Comparison of ENCODE assay signal across 20 cellular contexts in genomic region chr4:76943129-76943620, GRCh38. TPM values are rescaled to one million over a fixed set of nuclear protein-coding genes. Genes with fewer than 3 reads are reported as not detected.
DNase-seq lines count a peak whose midpoint lies in the region; ATAC-seq, FAIRE-seq and TF ChIP-seq lines count a peak whose summit lies in the region.
"Had no signal": no experiment of that assay in that cellular context is flagged by ENCODE, and none has a peak within 500 bp of the region (broad histone marks: within the 10 kb centered on the region; RNA-seq: fewer than 3 reads in every experiment).

No MANE protein-coding gene starts in this region.

- TF ChIP-seq CTCF in bronchial epithelial cell (IDR thresholded peaks at IDR 0.05; ENCODE audit: insufficient read depth, low read length, severe bottlenecking), result no peak

- no peak for FAIRE-seq in bronchial epithelial cell (lab: Jason Lieb, UNC)

- DNase-seq in EH (ENCODE audit: low read depth), result peak; percentile 80
- DNase-seq in M059J (ENCODE audit: low read depth), result peak; percentile 75
- DNase-seq in bronchial epithelial cell (ENCODE audit: low read depth), result peak; percentile 84
- DNase-seq in non-pigmented ciliary epithelial cell (ENCODE audit: low read depth), result peak; percentile 55
- DNase-seq in NCI-H1092 (lab: John Stamatoyannopoulos, UW), result no peak
- DNase-seq in middle frontal gyrus (ENCODE audit: extremely low spot score, low spot score), result no peak
- DNase-seq: activated CD4-positive, alpha-beta memory T cell treated with anti-CD3 and anti-CD28 coated beads for 36 hours; activated naive CD8-positive, alpha-beta T cell treated with anti-CD3 and anti-CD28 coated beads, Interleukin-2, amount 10 ng/mL, durations not matched to agents 7 days and 5 days; activated T-cell treated with anti-CD3 and anti-CD28 coated beads, Interleukin-2, amount 50 U/mL, for 48 hours; immature natural killer cell; NCI-H1092 treated with DMSO at 0.1 percent for 48 hours; NCI-H2171; NCI-H774; sigmoid colon; stimulated activated CD4-positive, alpha-beta T cell treated with anti-CD3 and anti-CD28 coated beads, Interleukin-2, amount 100 ng/mL, for 48 hours had no signal

- no peaks in the 10 kb centered on the region for H3K36me3 ChIP-seq in bronchial epithelial cell (ENCODE audit: control insufficient read depth, insufficient read depth, low read length)
- H3K36me3 ChIP-seq: sigmoid colon had no signal

- no peaks in the 10 kb centered on the region for H3K27me3 ChIP-seq in bronchial epithelial cell (ENCODE audit: control insufficient read depth, insufficient read depth, low read length)
- H3K27me3 ChIP-seq: BLaER1 treated with 17β-estradiol and CSF1 and Interleukin-3, amounts not matched to agents 10 nM and 100 nM; sigmoid colon had no signal

- ATAC-seq in GM19328 (IDR thresholded peaks at IDR 0.05; ENCODE audit: unreplicated experiment), result no peak
- ATAC-seq: Panc1 had no signal

- H3K4me3 ChIP-seq in bronchial epithelial cell (ENCODE audit: low read depth, low read length), result no peak overlapping the region
- H3K4me3 ChIP-seq: BLaER1 treated with 17β-estradiol and CSF1 and Interleukin-3, amounts not matched to agents 10 nM and 100 nM; neural progenitor cell; sigmoid colon had no signal

RNA-seq across cellular contexts. Expression of gene SEPTIN11, which starts 6.4 kb away (rescaled TPM):
- total RNA-seq in M059J (2014; rRNA removed; shearing (Covaris generic)), result 27.4 and 34.0 TPM in 2 replicates
- 49.2 and 49.5 TPM in 2 replicates for total RNA-seq in bronchial epithelial cell

RNA-seq across cellular contexts. Expression of gene SOWAHB, which starts 45.2 kb away (rescaled TPM):
- not detected in 2 replicates for total RNA-seq in M059J (2014; rRNA removed; shearing (Covaris generic))
- total RNA-seq in bronchial epithelial cell, result 15.0 and 21.1 TPM in 2 replicates
- total RNA-seq: activated CD4-positive, alpha-beta memory T cell treated with anti-CD3 and anti-CD28 coated beads for 36 hours; glomerular endothelial cell had no signal

Comparison
In these comparisons a context has a peak if more than half of its experiments do, and no peak if none do; other contexts are left out.
1. DNase-seq: peak in EH (single experiment), M059J (single experiment), bronchial epithelial cell (single experiment) and non-pigmented ciliary epithelial cell (single experiment); none in NCI-H1092 (single experiment) and middle frontal gyrus (single experiment).
2. RNA of gene SOWAHB, which starts 45.2 kb away (total RNA-seq): 15.0 to 21.1 TPM in bronchial epithelial cell; not detected in M059J; every median in the first group is over 10 times any median in the second.